1 cellular context compared by ENCODE assay signal in the genomic region with DNA sequence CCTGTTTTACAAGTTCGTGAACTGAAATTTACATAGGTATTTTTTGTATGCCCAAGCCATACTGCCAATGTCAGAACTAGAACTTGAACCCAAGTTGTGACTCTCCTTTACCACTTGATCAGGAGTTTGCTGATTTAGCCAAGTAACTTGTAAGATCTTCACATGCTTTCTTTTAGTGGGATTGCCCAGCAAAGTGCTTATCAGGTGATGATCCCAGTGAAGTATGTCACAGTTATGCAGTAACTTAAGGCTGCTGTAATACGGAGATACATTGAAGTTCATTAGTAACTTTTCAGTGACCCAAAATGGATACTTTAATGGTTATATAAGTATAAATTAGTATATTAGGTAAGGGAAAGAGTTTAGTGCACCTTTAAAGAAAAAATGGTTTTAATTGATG.
TF ChIP-seq lines count a peak whose summit lies in the region.

No MANE protein-coding gene starts in this region.

TF ChIP-seq in WTC11, 78 proteins besides CTCF, POLR2A, EP300 and RAD21 (continued from another document):
- no peak for TF ChIP-seq ELF4 (CRISPR knock-in tag; IDR thresholded peaks at IDR 0.05; ENCODE audit: low read depth)
- TF ChIP-seq EMX1 (CRISPR knock-in tag; IDR thresholded peaks at IDR 0.05) = no peak
